1 cellular context compared by ENCODE assay signal in the genomic region with DNA sequence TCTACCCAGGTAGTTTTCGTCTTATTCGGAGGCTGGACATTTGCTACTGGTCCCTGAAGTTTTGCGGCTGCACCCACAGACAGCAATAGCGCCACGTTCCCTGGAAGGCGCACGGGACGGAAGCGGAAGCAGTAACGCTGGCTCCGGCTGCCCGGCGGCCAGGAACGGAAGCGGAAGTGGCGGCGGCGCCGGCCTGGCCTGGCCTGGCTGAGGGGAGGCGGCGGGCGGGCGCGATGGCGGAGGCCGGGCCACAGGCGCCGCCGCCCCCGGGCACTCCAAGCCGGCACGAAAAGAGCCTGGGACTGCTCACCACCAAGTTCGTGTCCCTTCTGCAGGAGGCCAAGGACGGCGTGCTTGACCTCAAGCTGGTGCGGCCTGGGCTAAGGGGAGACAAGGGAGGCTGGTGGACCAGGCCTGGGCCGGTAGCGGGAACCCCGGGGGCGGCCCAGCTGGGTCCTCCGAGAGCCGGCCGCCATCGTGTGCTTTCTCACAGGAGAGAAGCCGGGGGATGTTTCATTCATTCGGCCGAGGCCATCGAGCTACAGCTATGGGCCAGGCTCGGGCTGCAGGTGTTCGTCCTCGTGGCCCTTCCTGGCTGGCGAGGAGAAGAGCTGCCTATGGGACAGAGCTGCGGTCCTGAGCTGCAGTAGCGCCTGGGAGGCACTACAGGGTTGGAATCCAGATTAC.
TF ChIP-seq lines count a peak whose summit lies in the region.

A gene with protein sequence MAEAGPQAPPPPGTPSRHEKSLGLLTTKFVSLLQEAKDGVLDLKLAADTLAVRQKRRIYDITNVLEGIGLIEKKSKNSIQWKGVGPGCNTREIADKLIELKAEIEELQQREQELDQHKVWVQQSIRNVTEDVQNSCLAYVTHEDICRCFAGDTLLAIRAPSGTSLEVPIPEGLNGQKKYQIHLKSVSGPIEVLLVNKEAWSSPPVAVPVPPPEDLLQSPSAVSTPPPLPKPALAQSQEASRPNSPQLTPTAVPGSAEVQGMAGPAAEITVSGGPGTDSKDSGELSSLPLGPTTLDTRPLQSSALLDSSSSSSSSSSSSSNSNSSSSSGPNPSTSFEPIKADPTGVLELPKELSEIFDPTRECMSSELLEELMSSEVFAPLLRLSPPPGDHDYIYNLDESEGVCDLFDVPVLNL (plus strand): TSS at position 161 of the 687 bp plus-strand sequence. CDS start 73 bp downstream, at position 234.

TF ChIP-seq in K562, 482 proteins besides CTCF, POLR2A, EP300 and RAD21 (continued from another document and continues in another):
- TF ChIP-seq RCOR1 (IDR thresholded peaks at IDR 0.05; ENCODE audit: borderline replicate concordance in 1 of 2, low read depth in 2 of 2, low read length in 2 of 2) (peak in 1 of 2 experiments; percentile 63; a peak in 2 of 4 replicates), THRAP3 (IDR thresholded peaks at IDR 0.05; ENCODE audit: borderline replicate concordance) (no peak), ZNF507 (tag; conservative IDR thresholded peaks at IDR 0.05) (no peak), CSDE1 (IDR thresholded peaks at IDR 0.05) (no peak), PURB (CRISPR knock-in tag; IDR thresholded peaks at IDR 0.05; ENCODE audit: low read depth) (no peak), SAP30 (IDR thresholded peaks at IDR 0.05; ENCODE audit: borderline replicate concordance, insufficient read depth, low read depth, low read length, poor library complexity, severe bottlenecking) (peak; percentile 87), MAZ (CRISPR knock-in tag; conservative IDR thresholded peaks at IDR 0.05 in 1 of 2, IDR thresholded peaks at IDR 0.05 in 1 of 2) (peak; percentile 71 to 73; a peak in 3 of 4 replicates), ZC3H8 (IDR thresholded peaks at IDR 0.05) (no peak), TAF9B (IDR thresholded peaks at IDR 0.05; ENCODE audit: partially characterized antibody) (no peak), ZNF232 (CRISPR knock-in tag; IDR thresholded peaks at IDR 0.05) (no peak), MEF2D (tag; conservative IDR thresholded peaks at IDR 0.05; ENCODE audit: low read depth) (no peak), KLF13 (tag; IDR thresholded peaks at IDR 0.05; ENCODE audit: borderline replicate concordance, low read depth) (no peak), NCOR1 (IDR thresholded peaks at IDR 0.05) (no peak), ARID1B (IDR thresholded peaks at IDR 0.05) (no peak), TEAD1 (CRISPR knock-in tag; IDR thresholded peaks at IDR 0.05) (0 out of 4 replicates have a peak, but pooled peaks of 1 of the 2 experiments have one; percentile 42), BRD9 (IDR thresholded peaks at IDR 0.05; ENCODE audit: low read depth, partially characterized antibody) (no peak), ELF2 (CRISPR knock-in tag; IDR thresholded peaks at IDR 0.05) (peak; percentile 89), CEBPG (CRISPR knock-in tag; IDR thresholded peaks at IDR 0.05) (peak; percentile 37), CEBPG (tag; conservative IDR thresholded peaks at IDR 0.05 in 1 of 2, IDR thresholded peaks at IDR 0.05 in 1 of 2) (no peak), MYNN (IDR thresholded peaks at IDR 0.05) (no peak), MYNN (CRISPR knock-in tag; IDR thresholded peaks at IDR 0.05) (no peak), TAF15 (IDR thresholded peaks at IDR 0.05; ENCODE audit: low read depth, low read length) (no peak), SRSF3 (IDR thresholded peaks at IDR 0.05; ENCODE audit: insufficient read depth, low read length) (no peak), MYBL2 (IDR thresholded peaks at IDR 0.05; ENCODE audit: low read depth) (no peak), MYBL2 (CRISPR knock-in tag; IDR thresholded peaks at IDR 0.05; ENCODE audit: borderline replicate concordance) (no peak), ZNF695 (CRISPR knock-in tag; IDR thresholded peaks at IDR 0.05) (no peak), LEF1 (IDR thresholded peaks at IDR 0.05) (no peak), NUFIP1 (IDR thresholded peaks at IDR 0.05; ENCODE audit: partially characterized antibody) (no peak), MBD2 (IDR thresholded peaks at IDR 0.05; ENCODE audit: borderline replicate concordance, low read depth) (peak; percentile 17; the same call in 1 of the 2 replicates), SREBF1 (IDR thresholded peaks at IDR 0.05; ENCODE audit: borderline replicate concordance, low read depth, low read length) (no peak), ZNF699 (CRISPR knock-in tag; IDR thresholded peaks at IDR 0.05; ENCODE audit: insufficient replicate concordance) (no peak), DMBX1 (CRISPR knock-in tag; IDR thresholded peaks at IDR 0.05; ENCODE audit: borderline replicate concordance) (no peak), PML (IDR thresholded peaks at IDR 0.05; ENCODE audit: low read length) (0 out of 2 replicates have a peak, but pooled peaks have one; percentile 18), POU5F1 (IDR thresholded peaks at IDR 0.05; ENCODE audit: borderline replicate concordance, low read depth, low read length, partially characterized antibody) (no peak), BDP1 (IDR thresholded peaks at IDR 0.05; ENCODE audit: insufficient read depth, insufficient read length) (no peak), RBM25 (IDR thresholded peaks at IDR 0.05; ENCODE audit: low read depth, low read length, severe bottlenecking) (no peak), CREB1 (IDR thresholded peaks at IDR 0.05) (no peak), CREB1 (CRISPR knock-in tag; IDR thresholded peaks at IDR 0.05) (peak; percentile 70), MTF1 (CRISPR knock-in tag; IDR thresholded peaks at IDR 0.05; ENCODE audit: borderline replicate concordance) (no peak)
- TF ChIP-seq, protein P1, sequence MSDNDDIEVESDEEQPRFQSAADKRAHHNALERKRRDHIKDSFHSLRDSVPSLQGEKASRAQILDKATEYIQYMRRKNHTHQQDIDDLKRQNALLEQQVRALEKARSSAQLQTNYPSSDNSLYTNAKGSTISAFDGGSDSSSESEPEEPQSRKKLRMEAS (CRISPR knock-in tag; IDR thresholded peaks at IDR 0.05): peak; percentile 36; the same call in 1 of the 2 replicates
- TF ChIP-seq, protein P2, sequence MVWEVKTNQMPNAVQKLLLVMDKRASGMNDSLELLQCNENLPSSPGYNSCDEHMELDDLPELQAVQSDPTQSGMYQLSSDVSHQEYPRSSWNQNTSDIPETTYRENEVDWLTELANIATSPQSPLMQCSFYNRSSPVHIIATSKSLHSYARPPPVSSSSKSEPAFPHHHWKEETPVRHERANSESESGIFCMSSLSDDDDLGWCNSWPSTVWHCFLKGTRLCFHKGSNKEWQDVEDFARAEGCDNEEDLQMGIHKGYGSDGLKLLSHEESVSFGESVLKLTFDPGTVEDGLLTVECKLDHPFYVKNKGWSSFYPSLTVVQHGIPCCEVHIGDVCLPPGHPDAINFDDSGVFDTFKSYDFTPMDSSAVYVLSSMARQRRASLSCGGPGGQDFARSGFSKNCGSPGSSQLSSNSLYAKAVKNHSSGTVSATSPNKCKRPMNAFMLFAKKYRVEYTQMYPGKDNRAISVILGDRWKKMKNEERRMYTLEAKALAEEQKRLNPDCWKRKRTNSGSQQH (CRISPR knock-in tag; IDR thresholded peaks at IDR 0.05): peak; percentile 78; the same call in 1 of the 2 replicates
- TF ChIP-seq, protein P3, sequence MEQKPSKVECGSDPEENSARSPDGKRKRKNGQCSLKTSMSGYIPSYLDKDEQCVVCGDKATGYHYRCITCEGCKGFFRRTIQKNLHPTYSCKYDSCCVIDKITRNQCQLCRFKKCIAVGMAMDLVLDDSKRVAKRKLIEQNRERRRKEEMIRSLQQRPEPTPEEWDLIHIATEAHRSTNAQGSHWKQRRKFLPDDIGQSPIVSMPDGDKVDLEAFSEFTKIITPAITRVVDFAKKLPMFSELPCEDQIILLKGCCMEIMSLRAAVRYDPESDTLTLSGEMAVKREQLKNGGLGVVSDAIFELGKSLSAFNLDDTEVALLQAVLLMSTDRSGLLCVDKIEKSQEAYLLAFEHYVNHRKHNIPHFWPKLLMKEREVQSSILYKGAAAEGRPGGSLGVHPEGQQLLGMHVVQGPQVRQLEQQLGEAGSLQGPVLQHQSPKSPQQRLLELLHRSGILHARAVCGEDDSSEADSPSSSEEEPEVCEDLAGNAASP (IDR thresholded peaks at IDR 0.05): no peak
- TF ChIP-seq, protein P4, sequence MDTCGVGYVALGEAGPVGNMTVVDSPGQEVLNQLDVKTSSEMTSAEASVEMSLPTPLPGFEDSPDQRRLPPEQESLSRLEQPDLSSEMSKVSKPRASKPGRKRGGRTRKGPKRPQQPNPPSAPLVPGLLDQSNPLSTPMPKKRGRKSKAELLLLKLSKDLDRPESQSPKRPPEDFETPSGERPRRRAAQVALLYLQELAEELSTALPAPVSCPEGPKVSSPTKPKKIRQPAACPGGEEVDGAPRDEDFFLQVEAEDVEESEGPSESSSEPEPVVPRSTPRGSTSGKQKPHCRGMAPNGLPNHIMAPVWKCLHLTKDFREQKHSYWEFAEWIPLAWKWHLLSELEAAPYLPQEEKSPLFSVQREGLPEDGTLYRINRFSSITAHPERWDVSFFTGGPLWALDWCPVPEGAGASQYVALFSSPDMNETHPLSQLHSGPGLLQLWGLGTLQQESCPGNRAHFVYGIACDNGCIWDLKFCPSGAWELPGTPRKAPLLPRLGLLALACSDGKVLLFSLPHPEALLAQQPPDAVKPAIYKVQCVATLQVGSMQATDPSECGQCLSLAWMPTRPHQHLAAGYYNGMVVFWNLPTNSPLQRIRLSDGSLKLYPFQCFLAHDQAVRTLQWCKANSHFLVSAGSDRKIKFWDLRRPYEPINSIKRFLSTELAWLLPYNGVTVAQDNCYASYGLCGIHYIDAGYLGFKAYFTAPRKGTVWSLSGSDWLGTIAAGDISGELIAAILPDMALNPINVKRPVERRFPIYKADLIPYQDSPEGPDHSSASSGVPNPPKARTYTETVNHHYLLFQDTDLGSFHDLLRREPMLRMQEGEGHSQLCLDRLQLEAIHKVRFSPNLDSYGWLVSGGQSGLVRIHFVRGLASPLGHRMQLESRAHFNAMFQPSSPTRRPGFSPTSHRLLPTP (IDR thresholded peaks at IDR 0.05; ENCODE audit: borderline replicate concordance, extremely low read depth, insufficient read length): no peak
- TF ChIP-seq, protein P5, sequence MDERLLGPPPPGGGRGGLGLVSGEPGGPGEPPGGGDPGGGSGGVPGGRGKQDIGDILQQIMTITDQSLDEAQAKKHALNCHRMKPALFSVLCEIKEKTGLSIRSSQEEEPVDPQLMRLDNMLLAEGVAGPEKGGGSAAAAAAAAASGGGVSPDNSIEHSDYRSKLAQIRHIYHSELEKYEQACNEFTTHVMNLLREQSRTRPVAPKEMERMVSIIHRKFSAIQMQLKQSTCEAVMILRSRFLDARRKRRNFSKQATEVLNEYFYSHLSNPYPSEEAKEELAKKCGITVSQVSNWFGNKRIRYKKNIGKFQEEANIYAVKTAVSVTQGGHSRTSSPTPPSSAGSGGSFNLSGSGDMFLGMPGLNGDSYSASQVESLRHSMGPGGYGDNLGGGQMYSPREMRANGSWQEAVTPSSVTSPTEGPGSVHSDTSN (CRISPR knock-in tag; IDR thresholded peaks at IDR 0.05; ENCODE audit: low read depth): no peak
- TF ChIP-seq, protein P5 (tag; conservative IDR thresholded peaks at IDR 0.05; ENCODE audit: low read depth): no peak
- TF ChIP-seq, protein P6, sequence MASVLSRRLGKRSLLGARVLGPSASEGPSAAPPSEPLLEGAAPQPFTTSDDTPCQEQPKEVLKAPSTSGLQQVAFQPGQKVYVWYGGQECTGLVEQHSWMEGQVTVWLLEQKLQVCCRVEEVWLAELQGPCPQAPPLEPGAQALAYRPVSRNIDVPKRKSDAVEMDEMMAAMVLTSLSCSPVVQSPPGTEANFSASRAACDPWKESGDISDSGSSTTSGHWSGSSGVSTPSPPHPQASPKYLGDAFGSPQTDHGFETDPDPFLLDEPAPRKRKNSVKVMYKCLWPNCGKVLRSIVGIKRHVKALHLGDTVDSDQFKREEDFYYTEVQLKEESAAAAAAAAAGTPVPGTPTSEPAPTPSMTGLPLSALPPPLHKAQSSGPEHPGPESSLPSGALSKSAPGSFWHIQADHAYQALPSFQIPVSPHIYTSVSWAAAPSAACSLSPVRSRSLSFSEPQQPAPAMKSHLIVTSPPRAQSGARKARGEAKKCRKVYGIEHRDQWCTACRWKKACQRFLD (CRISPR knock-in tag; IDR thresholded peaks at IDR 0.05): peak; percentile 68; the same call in 1 of the 2 replicates
- TF ChIP-seq, protein P7, sequence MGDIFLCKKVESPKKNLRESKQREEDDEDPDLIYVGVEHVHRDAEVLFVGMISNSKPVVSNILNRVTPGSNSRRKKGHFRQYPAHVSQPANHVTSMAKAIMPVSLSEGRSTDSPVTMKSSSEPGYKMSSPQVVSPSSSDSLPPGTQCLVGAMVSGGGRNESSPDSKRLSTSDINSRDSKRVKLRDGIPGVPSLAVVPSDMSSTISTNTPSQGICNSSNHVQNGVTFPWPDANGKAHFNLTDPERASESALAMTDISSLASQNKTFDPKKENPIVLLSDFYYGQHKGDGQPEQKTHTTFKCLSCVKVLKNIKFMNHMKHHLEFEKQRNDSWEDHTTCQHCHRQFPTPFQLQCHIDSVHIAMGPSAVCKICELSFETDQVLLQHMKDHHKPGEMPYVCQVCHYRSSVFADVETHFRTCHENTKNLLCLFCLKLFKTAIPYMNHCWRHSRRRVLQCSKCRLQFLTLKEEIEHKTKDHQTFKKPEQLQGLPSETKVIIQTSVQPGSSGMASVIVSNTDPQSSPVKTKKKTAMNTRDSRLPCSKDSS (IDR thresholded peaks at IDR 0.05; ENCODE audit: low read depth, partially characterized antibody): no peak
- TF ChIP-seq, protein P8, sequence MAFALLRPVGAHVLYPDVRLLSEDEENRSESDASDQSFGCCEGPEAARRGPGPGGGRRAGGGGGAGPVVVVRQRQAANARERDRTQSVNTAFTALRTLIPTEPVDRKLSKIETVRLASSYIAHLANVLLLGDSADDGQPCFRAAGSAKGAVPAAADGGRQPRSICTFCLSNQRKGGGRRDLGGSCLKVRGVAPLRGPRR (CRISPR knock-in tag; IDR thresholded peaks at IDR 0.05): no peak
- TF ChIP-seq, protein P9, sequence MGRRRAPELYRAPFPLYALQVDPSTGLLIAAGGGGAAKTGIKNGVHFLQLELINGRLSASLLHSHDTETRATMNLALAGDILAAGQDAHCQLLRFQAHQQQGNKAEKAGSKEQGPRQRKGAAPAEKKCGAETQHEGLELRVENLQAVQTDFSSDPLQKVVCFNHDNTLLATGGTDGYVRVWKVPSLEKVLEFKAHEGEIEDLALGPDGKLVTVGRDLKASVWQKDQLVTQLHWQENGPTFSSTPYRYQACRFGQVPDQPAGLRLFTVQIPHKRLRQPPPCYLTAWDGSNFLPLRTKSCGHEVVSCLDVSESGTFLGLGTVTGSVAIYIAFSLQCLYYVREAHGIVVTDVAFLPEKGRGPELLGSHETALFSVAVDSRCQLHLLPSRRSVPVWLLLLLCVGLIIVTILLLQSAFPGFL (CRISPR knock-in tag; IDR thresholded peaks at IDR 0.05): no peak
